ENCODE assay signal across 20 cellular contexts in genomic region chr4:11611868-11612267, GRCh38.
"Had no signal": no experiment of that assay in that cellular context is flagged by ENCODE, and none has a peak within 500 bp of the region (broad histone marks: within the 10 kb centered on the region; RNA-seq: fewer than 3 reads in every experiment).

No MANE protein-coding gene starts in this region.

- H3K4me3 ChIP-seq: colonic mucosa, hepatocyte, psoas muscle, spleen, testis, tibial nerve had no signal

- H3K79me2 ChIP-seq: hepatocyte had no signal

- ATAC-seq: naive thymus-derived CD8-positive, alpha-beta T cell; psoas muscle; sciatic nerve; stimulated activated memory B cell treated with anti-CD40 and anti-IgM and Interleukin-4, amounts not matched to agents 10 μg/mL and 1 μg/mL and 100 μg/mL, for 72 hours had no signal

- H3K4me1 Mint-ChIP-seq: stimulated activated memory B cell treated with anti-CD40 and anti-IgM and Interleukin-4, amounts not matched to agents 10 μg/mL and 1 μg/mL and 100 μg/mL, for 72 hours had no signal

- H3K27ac Mint-ChIP-seq: naive thymus-derived CD8-positive, alpha-beta T cell; stimulated activated memory B cell treated with anti-CD40 and anti-IgM and Interleukin-4, amounts not matched to agents 10 μg/mL and 1 μg/mL and 100 μg/mL, for 72 hours; stimulated activated naive CD8-positive, alpha-beta T cell treated with anti-CD3 and anti-CD28 coated beads, Interleukin-15, Interleukin-2, amounts not matched to agents 100 ng/mL and 50 ng/mL, for 24 hours had no signal

- H3K27me3 Mint-ChIP-seq: stimulated activated memory B cell treated with anti-CD40 and anti-IgM and Interleukin-4, amounts not matched to agents 10 μg/mL and 1 μg/mL and 100 μg/mL, for 72 hours; stimulated activated naive CD8-positive, alpha-beta T cell treated with anti-CD3 and anti-CD28 coated beads, Interleukin-15, Interleukin-2, amounts not matched to agents 100 ng/mL and 50 ng/mL, for 24 hours had no signal

- H3K9me3 ChIP-seq: colonic mucosa, neutrophil, psoas muscle, spleen, testis, tibial nerve had no signal

- H3K27ac ChIP-seq: colonic mucosa, hepatocyte, neutrophil, psoas muscle, spleen, testis, tibial nerve had no signal

- H2AFZ ChIP-seq: hepatocyte had no signal

- H3K4me2 ChIP-seq: hepatocyte had no signal

- H3K36me3 ChIP-seq: colonic mucosa, neutrophil, spleen, tibial nerve had no signal

- DNase-seq: colonic mucosa; dermis blood vessel endothelial cell; erythroblast; foreskin melanocyte; head of caudate nucleus; mammary epithelial cell; naive thymus-derived CD8-positive, alpha-beta T cell; psoas muscle; retina; spleen; stimulated activated CD4-positive, alpha-beta T cell treated with anti-CD3 and anti-CD28 coated beads, Interleukin-15, amount 100 ng/mL, for 24 hours; stimulated activated CD4-positive, alpha-beta T cell treated with anti-CD3 and anti-CD28 coated beads, Interleukin-1b, Interleukin-23, amount 100 ng/mL, for 48 hours; stimulated activated CD4-positive, alpha-beta T cell treated with anti-CD3 and anti-CD28 coated beads, Interleukin-4, amount 100 ng/mL, for 24 hours; testis had no signal

- H3K9me3 Mint-ChIP-seq: naive thymus-derived CD8-positive, alpha-beta T cell; stimulated activated memory B cell treated with anti-CD40 and anti-IgM and Interleukin-4, amounts not matched to agents 10 μg/mL and 1 μg/mL and 100 μg/mL, for 72 hours; stimulated activated naive CD8-positive, alpha-beta T cell treated with anti-CD3 and anti-CD28 coated beads, Interleukin-15, Interleukin-2, amounts not matched to agents 100 ng/mL and 50 ng/mL, for 24 hours had no signal

- H3K36me3 Mint-ChIP-seq: naive thymus-derived CD8-positive, alpha-beta T cell; stimulated activated memory B cell treated with anti-CD40 and anti-IgM and Interleukin-4, amounts not matched to agents 10 μg/mL and 1 μg/mL and 100 μg/mL, for 72 hours had no signal

- H3K27me3 ChIP-seq: colonic mucosa, hepatocyte, neutrophil, spleen, testis, tibial nerve had no signal

- H3K4me1 ChIP-seq: colonic mucosa, psoas muscle, spleen, testis had no signal

- H3K4me3 Mint-ChIP-seq: naive thymus-derived CD8-positive, alpha-beta T cell; stimulated activated memory B cell treated with anti-CD40 and anti-IgM and Interleukin-4, amounts not matched to agents 10 μg/mL and 1 μg/mL and 100 μg/mL, for 72 hours; stimulated activated naive CD8-positive, alpha-beta T cell treated with anti-CD3 and anti-CD28 coated beads, Interleukin-15, Interleukin-2, amounts not matched to agents 100 ng/mL and 50 ng/mL, for 24 hours had no signal
